1 cellular context compared by ENCODE assay signal in genomic region chr2:88180594-88181240, GRCh38.
TF ChIP-seq lines count a peak whose summit lies in the region.

No MANE protein-coding gene starts in this region.

TF ChIP-seq in GM23338, 12 proteins besides CTCF, POLR2A, EP300 and RAD21 (continued from another document):
- TF ChIP-seq STAT1 (IDR thresholded peaks at IDR 0.05; ENCODE audit: unreplicated experiment) = no peak
- no peak for TF ChIP-seq EZH2phosphoT487 (IDR thresholded peaks at IDR 0.05; ENCODE audit: unreplicated experiment)
- no peak for TF ChIP-seq REST (IDR thresholded peaks at IDR 0.05; ENCODE audit: unreplicated experiment)
- TF ChIP-seq ZNF462 (CRISPR knock-in tag; IDR thresholded peaks at IDR 0.05) = no peak
